13 cellular contexts compared by ENCODE assay signal in the genomic region with DNA sequence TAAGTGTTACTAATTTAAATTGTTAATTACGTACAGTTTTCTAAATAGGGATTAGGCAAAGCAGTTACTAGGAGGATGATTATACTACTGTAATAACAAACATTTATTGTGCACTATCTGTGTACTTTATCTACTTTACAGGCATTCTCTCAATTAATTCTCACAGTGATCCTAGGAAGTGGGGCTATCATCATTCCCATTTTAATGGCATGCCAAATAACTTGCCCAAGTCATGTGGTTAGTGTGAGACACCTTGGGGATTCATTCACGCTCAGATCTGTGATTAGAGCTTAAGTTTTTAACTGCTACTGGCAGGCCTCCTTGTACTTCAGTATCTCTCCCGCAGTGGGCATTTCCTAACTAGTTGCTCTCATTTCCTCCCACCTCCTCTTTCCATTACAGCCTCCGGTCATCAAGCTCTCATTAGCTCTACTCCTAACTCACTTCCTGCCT. TPM values are rescaled to one million over a fixed set of nuclear protein-coding genes. Genes with fewer than 3 reads are reported as not detected.
DNase-seq lines count a peak whose midpoint lies in the region; ATAC-seq and TF ChIP-seq lines count a peak whose summit lies in the region.
"Had no signal": no experiment of that assay in that cellular context is flagged by ENCODE, and none has a peak within 500 bp of the region (broad histone marks: within the 10 kb centered on the region; RNA-seq: fewer than 3 reads in every experiment).

No MANE protein-coding gene starts in this region.

- no peak overlapping the region for H3K9ac ChIP-seq in Karpas-422 (ENCODE audit: low read length)

- no peaks in the 10 kb centered on the region for H4K20me1 ChIP-seq in Karpas-422 (ENCODE audit: insufficient read depth, low read depth, low read length)

- no peaks in the 10 kb centered on the region for H3K9me2 ChIP-seq in Karpas-422 (replicated peaks; ENCODE audit: insufficient read depth, low read length)

- H3K36me3 ChIP-seq in Karpas-422 (ENCODE audit: insufficient read depth, low read length) (no peaks in the 10 kb centered on the region; the same call in 1 of the 2 replicates), ascending aorta (no peaks in the 10 kb centered on the region), gastroesophageal sphincter (no peaks in the 10 kb centered on the region)
- H3K36me3 ChIP-seq: spleen had no signal

- 0 out of 2 replicates have a peak overlapping the region, but pooled peaks have one; percentile 69 for H3K27ac ChIP-seq in Karpas-422 (ENCODE audit: low read length)
- peak overlapping the region; percentile 4 to 12 for H3K27ac ChIP-seq in ascending aorta
- H3K27ac ChIP-seq in gastroesophageal sphincter = peak overlapping the region in 3 of 4 donors; percentile 7 to 69 (median 30)
- H3K27ac ChIP-seq in temporal lobe (ENCODE audit: low read depth, low read length) = peak overlapping the region; percentile 37

- intact Hi-C loops in ascending aorta (cut with DNase I) = no loop called here

- H3K79me2 ChIP-seq in Karpas-422 (ENCODE audit: low read length) = no peaks in the 10 kb centered on the region

- no peak overlapping the region for H3K4me3 Mint-ChIP-seq in activated T-cell treated with anti-CD3 and anti-CD28 coated beads, Interleukin-2, amount 50 U/mL, for 24 hours
- H3K4me3 Mint-ChIP-seq: activated naive CD8-positive, alpha-beta T cell treated with anti-CD3 and anti-CD28 coated beads, Interleukin-2, amount 10 ng/mL, durations not matched to agents 7 days and 5 days; IgD-negative memory B cell; T-helper 1 cell treated with Interleukin-12 subunit alpha and Interleukin-12 subunit beta and Interleukin-4 antibody, amounts not matched to agents 30 μg/mL and 1 μg/mL, for 36 hours had no signal

- no peak overlapping the region for H3K27ac Mint-ChIP-seq in activated T-cell treated with anti-CD3 and anti-CD28 coated beads, Interleukin-2, amount 50 U/mL, for 24 hours
- H3K27ac Mint-ChIP-seq: activated naive CD8-positive, alpha-beta T cell treated with anti-CD3 and anti-CD28 coated beads, Interleukin-2, amount 10 ng/mL, durations not matched to agents 7 days and 5 days; IgD-negative memory B cell; T-helper 1 cell treated with Interleukin-12 subunit alpha and Interleukin-12 subunit beta and Interleukin-4 antibody, amounts not matched to agents 30 μg/mL and 1 μg/mL, for 36 hours had no signal

- no peaks in the 10 kb centered on the region for H3K9me3 Mint-ChIP-seq in activated T-cell treated with anti-CD3 and anti-CD28 coated beads, Interleukin-2, amount 50 U/mL, for 24 hours
- H3K9me3 Mint-ChIP-seq: activated naive CD8-positive, alpha-beta T cell treated with anti-CD3 and anti-CD28 coated beads, Interleukin-2, amount 10 ng/mL, durations not matched to agents 7 days and 5 days; IgD-negative memory B cell; T-helper 1 cell treated with Interleukin-12 subunit alpha and Interleukin-12 subunit beta and Interleukin-4 antibody, amounts not matched to agents 30 μg/mL and 1 μg/mL, for 36 hours had no signal

- H3K4me1 ChIP-seq in Karpas-422 (ENCODE audit: low read length) (peaks cover 53% of the 10 kb centered on the region), ascending aorta (peaks cover 15 to 28% of the 10 kb centered on the region in 2 donors), gastroesophageal sphincter (peaks cover 5 to 54% (median 11%) of the 10 kb centered on the region in 3 donors)

- H2AFZ ChIP-seq in Karpas-422 (ENCODE audit: low read length) = 0 out of 2 replicates have a peak overlapping the region, but pooled peaks have one; percentile 51

- no peak for TF ChIP-seq EP300 in gastroesophageal sphincter (IDR thresholded peaks at IDR 0.05)

- H3K4me3 ChIP-seq in Karpas-422 (ENCODE audit: low read length) = no peak overlapping the region
- H3K4me3 ChIP-seq in ascending aorta = no peak overlapping the region
- no peak overlapping the region for H3K4me3 ChIP-seq in gastroesophageal sphincter
- H3K4me3 ChIP-seq: spleen had no signal

- H3K9me3 ChIP-seq in Karpas-422 (ENCODE audit: low read length) (no peaks in the 10 kb centered on the region), ascending aorta (no peaks in the 10 kb centered on the region), gastroesophageal sphincter (no peaks in the 10 kb centered on the region)
- H3K9me3 ChIP-seq: spleen had no signal

- peaks cover 24% of the 10 kb centered on the region for H3K27me3 Mint-ChIP-seq in activated T-cell treated with anti-CD3 and anti-CD28 coated beads, Interleukin-2, amount 50 U/mL, for 24 hours

- TF ChIP-seq POLR2A in gastroesophageal sphincter (IDR thresholded peaks at IDR 0.05) = no peak

- no peak for ATAC-seq in gastroesophageal sphincter
- no peak for ATAC-seq in HG02852 (IDR thresholded peaks at IDR 0.05; ENCODE audit: unreplicated experiment)

- H3K4me1 Mint-ChIP-seq in activated T-cell treated with anti-CD3 and anti-CD28 coated beads, Interleukin-2, amount 50 U/mL, for 24 hours (ENCODE audit: low read depth) = peaks cover 16% of the 10 kb centered on the region
- H3K4me1 Mint-ChIP-seq: IgD-negative memory B cell had no signal

- no peak for DNase-seq in Karpas-422
- no peak for DNase-seq in ascending aorta (ENCODE audit: low spot score in 2 of 2)
- no peak for DNase-seq in GM13976 (ENCODE audit: low spot score)
- DNase-seq in activated T-cell treated with anti-CD3 and anti-CD28 coated beads, Interleukin-2, amount 50 U/mL, for 24 hours = no peak
- DNase-seq: activated naive CD8-positive, alpha-beta T cell treated with anti-CD3 and anti-CD28 coated beads, Interleukin-2, amount 10 ng/mL, durations not matched to agents 7 days and 5 days; NCI-H1694 had no signal

- no peaks in the 10 kb centered on the region for H3K36me3 Mint-ChIP-seq in activated T-cell treated with anti-CD3 and anti-CD28 coated beads, Interleukin-2, amount 50 U/mL, for 24 hours (ENCODE audit: low read depth)
- H3K36me3 Mint-ChIP-seq: activated naive CD8-positive, alpha-beta T cell treated with anti-CD3 and anti-CD28 coated beads, Interleukin-2, amount 10 ng/mL, durations not matched to agents 7 days and 5 days had no signal

- no peak for TF ChIP-seq CTCF in ascending aorta (IDR thresholded peaks at IDR 0.05)
- no peak for TF ChIP-seq CTCF in gastroesophageal sphincter (IDR thresholded peaks at IDR 0.05)
- TF ChIP-seq CTCF in GM13976 (IDR thresholded peaks at IDR 0.05; ENCODE audit: borderline replicate concordance, control extremely low read depth, extremely low read depth, insufficient read depth, missing control alignments) = no peak

- no peaks in the 10 kb centered on the region for H3K27me3 ChIP-seq in Karpas-422 (ENCODE audit: low read length)
- no peaks in the 10 kb centered on the region for H3K27me3 ChIP-seq in ascending aorta
- H3K27me3 ChIP-seq in gastroesophageal sphincter = no peaks in the 10 kb centered on the region

- in situ Hi-C loops in GM13976 (cut with MboI; ENCODE audit: low sequenced_read_pairs, unreplicated experiment) = no loop called here

- peak overlapping the region; percentile 77 for H3K4me2 ChIP-seq in Karpas-422 (ENCODE audit: low read depth, low read length, poor library complexity, severe bottlenecking)

- 68 to 88% methylated on average over 1 to 4 of the region's 4 CpGs for WGBS in gastroesophageal sphincter (ENCODE audit: low coverage in 1 of 2), 2 donors

RNA-seq across cellular contexts. Expression of gene PHLDA3, which starts 11.5 kb away (rescaled TPM):
- not detected in 2 replicates for total RNA-seq in Karpas-422 (2014; rRNA removed; shearing (Covaris generic); ENCODE audit: low replicate concordance)
- 111 TPM for total RNA-seq in ascending aorta
- total RNA-seq in gastroesophageal sphincter = 100 to 1,000 TPM in 1 of 4 donors, 10 to 100 TPM in 3; 69.2 to 153 (median 84.7) TPM
- total RNA-seq in temporal lobe = 7.1 TPM

RNA-seq across cellular contexts. Expression of gene TNNI1, which starts 36.0 kb away (rescaled TPM):
- total RNA-seq in Karpas-422 (2014; rRNA removed; shearing (Covaris generic); ENCODE audit: low replicate concordance) = 333 and 375 TPM in 2 replicates
- total RNA-seq in ascending aorta (not detected), gastroesophageal sphincter (not detected), temporal lobe (not detected)
- total RNA-seq: activated CD8-positive, alpha-beta memory T cell treated with anti-CD3 and anti-CD28 coated beads for 36 hours; activated naive CD8-positive, alpha-beta T cell treated with anti-CD3 and anti-CD28 coated beads, Interleukin-2, amount 10 ng/mL, durations not matched to agents 7 days and 5 days; spleen had no signal

RNA-seq across cellular contexts. Expression of gene CSRP1, which starts 49.4 kb away (rescaled TPM):
- total RNA-seq in Karpas-422 (2014; rRNA removed; shearing (Covaris generic); ENCODE audit: low replicate concordance) = 39.8 and 51.8 TPM in 2 replicates
- total RNA-seq in ascending aorta (948 TPM), gastroesophageal sphincter (1,000 to 10,000 TPM; 4,484 to 9,179 (median 5,319) TPM), temporal lobe (23.1 TPM)

RNA-seq across cellular contexts. Expression of gene LAD1, which starts 58.4 kb away (rescaled TPM):
- total RNA-seq in Karpas-422 (2014; rRNA removed; shearing (Covaris generic); ENCODE audit: low replicate concordance) = 0.76 and 1.2 TPM in 2 replicates
- 0.43 TPM for total RNA-seq in ascending aorta
- 10 to 100 TPM in 1 of 4 donors, 1 to 10 TPM in 3; 1.2 to 24.1 (median 1.9) TPM for total RNA-seq in gastroesophageal sphincter
- total RNA-seq in temporal lobe = not detected
- total RNA-seq: activated CD8-positive, alpha-beta memory T cell treated with anti-CD3 and anti-CD28 coated beads for 36 hours; activated naive CD8-positive, alpha-beta T cell treated with anti-CD3 and anti-CD28 coated beads, Interleukin-2, amount 10 ng/mL, durations not matched to agents 7 days and 5 days had no signal

Comparison
In these comparisons a context has a peak if more than half of its experiments do, and no peak if none do; other contexts are left out.
1. H3K27ac ChIP-seq: peak in every context shown above with its lines; median percentile 69 in Karpas-422; 37 in temporal lobe; 30 in gastroesophageal sphincter; 8 in ascending aorta.
2. RNA of gene TNNI1, which starts 36.0 kb away (total RNA-seq): 333 to 375 TPM in Karpas-422; not detected in ascending aorta (single experiment), not detected in gastroesophageal sphincter and not detected in temporal lobe (single experiment); every median in the first group is over 100 times any median in the second.
3. RNA of gene CSRP1, which starts 49.4 kb away (total RNA-seq): 4,484 to 9,179 TPM in gastroesophageal sphincter and 948 TPM in ascending aorta (single experiment); 39.8 to 51.8 TPM in Karpas-422 and 23.1 TPM in temporal lobe (single experiment); every median in the first group is over 10 times any median in the second.